Comparison of ENCODE assay signal across 15 cellular contexts in genomic region chr16:4231886-4232285, GRCh38. TPM values are rescaled to one million over a fixed set of nuclear protein-coding genes. Genes with fewer than 3 reads are reported as not detected.
"Had no signal": no experiment of that assay in that cellular context is flagged by ENCODE, and none has a peak within 500 bp of the region (broad histone marks: within the 10 kb centered on the region; RNA-seq: fewer than 3 reads in every experiment).

No MANE protein-coding gene starts in this region.

- H3K4me1 Mint-ChIP-seq: naive thymus-derived CD4-positive, alpha-beta T cell had no signal

- ATAC-seq: effector memory CD8-positive, alpha-beta T cell; gastroesophageal sphincter; naive thymus-derived CD4-positive, alpha-beta T cell had no signal

- H3K4me3 Mint-ChIP-seq: dendritic cell treated with granulocyte-macrophage colony-stimulating factor and Interleukin-4, amounts not matched to agents 40 ng/mL and 50 ng/mL, for 4 days; effector memory CD8-positive, alpha-beta T cell; naive thymus-derived CD4-positive, alpha-beta T cell; nephron progenitor cell had no signal

- H3K27ac ChIP-seq: epithelial cell of prostate, esophagus muscularis mucosa, gastroesophageal sphincter, hepatocyte had no signal

- H3K9me3 Mint-ChIP-seq: dendritic cell treated with granulocyte-macrophage colony-stimulating factor and Interleukin-4, amounts not matched to agents 40 ng/mL and 50 ng/mL, for 4 days; effector memory CD8-positive, alpha-beta T cell had no signal

- H3K27ac Mint-ChIP-seq: dendritic cell treated with granulocyte-macrophage colony-stimulating factor and Interleukin-4, amounts not matched to agents 40 ng/mL and 50 ng/mL, for 4 days; effector memory CD8-positive, alpha-beta T cell; naive thymus-derived CD4-positive, alpha-beta T cell had no signal

- H3K36me3 ChIP-seq: esophagus muscularis mucosa, gastroesophageal sphincter had no signal

- H3K27me3 ChIP-seq: esophagus muscularis mucosa, gastroesophageal sphincter, hepatocyte had no signal

- DNase-seq: effector memory CD8-positive, alpha-beta T cell; glutamatergic neuron; kidney; mammary epithelial cell; naive thymus-derived CD4-positive, alpha-beta T cell; nephron progenitor cell; stimulated activated CD4-positive, alpha-beta T cell treated with anti-CD3 and anti-CD28 coated beads, Interleukin-2, amount 100 ng/mL, for 48 hours; stimulated activated naive CD4-positive, alpha-beta T cell treated with Interleukin-2 at 50 U/mL for 16 hours; trophoblast cell had no signal

- H3K9me3 ChIP-seq: esophagus muscularis mucosa, gastroesophageal sphincter had no signal

- H3K4me3 ChIP-seq: esophagus muscularis mucosa, gastroesophageal sphincter, hepatocyte, smooth muscle cell had no signal

RNA-seq across cellular contexts. Expression of gene SRL, which starts 10.0 kb away (rescaled TPM):
- total RNA-seq: naive thymus-derived CD4-positive, alpha-beta T cell; smooth muscle cell had no signal
- polyA plus RNA-seq: hepatocyte; mammary epithelial cell; naive thymus-derived CD4-positive, alpha-beta T cell; smooth muscle cell had no signal
